In genomic region chr4:82851902-82852750, GRCh38 we compare ENCODE assay signal across 9 cellular contexts. TPM values are rescaled to one million over a fixed set of nuclear protein-coding genes. Genes with fewer than 3 reads are reported as not detected.
DNase-seq lines count a peak whose midpoint lies in the region; ATAC-seq and TF ChIP-seq lines count a peak whose summit lies in the region.
"Had no signal": no experiment of that assay in that cellular context is flagged by ENCODE, and none has a peak within 500 bp of the region (broad histone marks: within the 10 kb centered on the region; RNA-seq: fewer than 3 reads in every experiment).

No MANE protein-coding gene starts in this region.

- DNase-seq in CD8-positive, alpha-beta T cell: no peak
- DNase-seq in H9: no peak
- peak; percentile 11 to 26 (median 14) for DNase-seq in immature natural killer cell
- DNase-seq in UCSD-AML1 (lab: John Stamatoyannopoulos, UW; ENCODE audit: unreplicated experiment): no peak
- no peak for DNase-seq in activated CD8-positive, alpha-beta memory T cell treated with anti-CD3 and anti-CD28 coated beads, Interleukin-2, amount 50 U/mL, for 4 hours
- DNase-seq in hypothalamus (lab: John Stamatoyannopoulos, UW): no peak

- peaks cover 49% of the 10 kb centered on the region for H3K36me3 ChIP-seq in CD8-positive, alpha-beta T cell (ENCODE audit: insufficient read depth, low read length)

- intact Hi-C loops in CD8-positive, alpha-beta T cell (cut with DNase I, micrococcal nuclease): loop anchor here (2.0 to 10.0 kb wide), 4 partner anchors 45 to 431 kb away; no protein-coding TSS in a partner anchor

- no peaks in the 10 kb centered on the region for H3K4me1 ChIP-seq in CD8-positive, alpha-beta T cell (ENCODE audit: insufficient read depth, low read length)
- H3K4me1 ChIP-seq in H9 (ENCODE audit: insufficient read depth, low read length): no peaks in the 10 kb centered on the region

- no peak overlapping the region for H4K91ac ChIP-seq in H9 (ENCODE audit: insufficient read length, low read depth, low read length)

- CTCF ChIA-PET in CD8-positive, alpha-beta T cell (lab: Charles Lee): interaction anchor here (1.0 to 1.9 kb wide), 4 partner anchors 14 to 429 kb away, joined by 5 to 8 read pairs (median 6); no protein-coding TSS in a partner anchor

- H3K27me3 Mint-ChIP-seq in CD8-positive, alpha-beta T cell (ENCODE audit: low read depth): no peaks in the 10 kb centered on the region
- H3K27me3 Mint-ChIP-seq in H9 (ENCODE audit: low read depth): no peaks in the 10 kb centered on the region
- no peaks in the 10 kb centered on the region for H3K27me3 Mint-ChIP-seq in immature natural killer cell (ENCODE audit: low read depth in 3 of 3)
- H3K27me3 Mint-ChIP-seq: naive thymus-derived CD8-positive, alpha-beta T cell had no signal

- H3K56ac ChIP-seq in H9 (ENCODE audit: insufficient read length, low read depth, low read length): no peak overlapping the region

- no peak overlapping the region for H3K27ac Mint-ChIP-seq in CD8-positive, alpha-beta T cell
- H3K27ac Mint-ChIP-seq in H9: peak overlapping the region in 1 of 3 experiments; percentile 74; a peak in 2 of 7 replicates
- H3K27ac Mint-ChIP-seq in immature natural killer cell: peak overlapping the region in 4 of 6 donors; percentile 1 to 53 (median 26)

- H3K23me2 ChIP-seq in H9 (ENCODE audit: insufficient read length, low read depth, low read length, poor library complexity, severe bottlenecking): no peaks in the 10 kb centered on the region

- H3K27me3 ChIP-seq in CD8-positive, alpha-beta T cell (ENCODE audit: insufficient read depth, low read length): no peaks in the 10 kb centered on the region
- H3K27me3 ChIP-seq in H9 (ENCODE audit: insufficient read depth, low read length): no peaks in the 10 kb centered on the region

- H3K27ac ChIP-seq in CD8-positive, alpha-beta T cell (ENCODE audit: low read depth, low read length): no peak overlapping the region
- H3K27ac ChIP-seq in H9 (ENCODE audit: insufficient read length, low read depth, low read length): no peak overlapping the region
- no peak overlapping the region for H3K27ac ChIP-seq in VCaP

- H3K18ac ChIP-seq in H9 (ENCODE audit: insufficient read length, low read depth, low read length): no peak overlapping the region

- peak; percentile 65 for TF ChIP-seq CTCF in CD8-positive, alpha-beta T cell (IDR thresholded peaks at IDR 0.05)
- TF ChIP-seq CTCF in H9 (conservative IDR thresholded peaks at IDR 0.05): peak; percentile 68
- TF ChIP-seq CTCF in VCaP (conservative IDR thresholded peaks at IDR 0.05): peak; percentile 81

- no peak overlapping the region for H2BK15ac ChIP-seq in H9 (ENCODE audit: low read depth, low read length)

- H2AFZ ChIP-seq in H9 (ENCODE audit: low read length): no peak overlapping the region

- no peak overlapping the region for H2BK12ac ChIP-seq in H9 (ENCODE audit: insufficient read length, low read depth, low read length)

- H4K5ac ChIP-seq in H9 (ENCODE audit: insufficient read length, low read depth, low read length): no peak overlapping the region

- H3K79me2 ChIP-seq in H9 (ENCODE audit: insufficient read depth, low read length): no peaks in the 10 kb centered on the region

- no CpG with 5 or more reads among the region's 1 CpG for WGBS in H9 (ENCODE audit: extremely low coverage, insufficient read length, low lambda C conversion rate)

- no peak overlapping the region for H2BK120ac ChIP-seq in H9 (ENCODE audit: low read depth, low read length, poor library complexity, severe bottlenecking)

- H2AK5ac ChIP-seq in H9 (ENCODE audit: insufficient read length, low read length): no peak overlapping the region

- no peak overlapping the region for H2BK20ac ChIP-seq in H9 (ENCODE audit: low read depth, low read length, poor library complexity, severe bottlenecking)

- H3K4ac ChIP-seq in H9 (ENCODE audit: low read depth, low read length): no peak overlapping the region

- POLR2A ChIA-PET in CD8-positive, alpha-beta T cell (lab: Charles Lee): no interaction called here

- H3K9me3 ChIP-seq in CD8-positive, alpha-beta T cell (ENCODE audit: low read length): no peaks in the 10 kb centered on the region
- H3K9me3 ChIP-seq in H9 (ENCODE audit: control insufficient read depth, low read depth, low read length): no peaks in the 10 kb centered on the region

- H3K9ac ChIP-seq in H9 (ENCODE audit: extremely low read depth, insufficient read length, low read length): no peak overlapping the region

- no peak overlapping the region for H3K14ac ChIP-seq in H9 (ENCODE audit: insufficient read depth, low read length)

- no peak overlapping the region for H3K4me2 ChIP-seq in H9 (ENCODE audit: insufficient read depth, insufficient read length, low read length)

- no peak overlapping the region for H4K8ac ChIP-seq in H9 (replicated peaks; ENCODE audit: insufficient read length, low read depth, low read length)

- no peak overlapping the region for H3K23ac ChIP-seq in H9 (ENCODE audit: insufficient read length, low read depth, low read length)

- no peaks in the 10 kb centered on the region for H3K4me1 Mint-ChIP-seq in CD8-positive, alpha-beta T cell (ENCODE audit: low read depth)
- H3K4me1 Mint-ChIP-seq in H9 (no peaks in the 10 kb centered on the region), immature natural killer cell (no peaks in the 10 kb centered on the region)

- H3K9me3 Mint-ChIP-seq in CD8-positive, alpha-beta T cell: no peaks in the 10 kb centered on the region
- H3K9me3 Mint-ChIP-seq in H9 (no peaks in the 10 kb centered on the region), immature natural killer cell (no peaks in the 10 kb centered on the region)
- H3K9me3 Mint-ChIP-seq: naive thymus-derived CD8-positive, alpha-beta T cell had no signal

- H2BK5ac ChIP-seq in H9 (ENCODE audit: insufficient read length, low read length): no peak overlapping the region

- ATAC-seq in CD8-positive, alpha-beta T cell: peak; percentile 54
- no peak for ATAC-seq in GM21423 (IDR thresholded peaks at IDR 0.05; ENCODE audit: unreplicated experiment)

- peaks cover 77% of the 10 kb centered on the region for H3K36me3 Mint-ChIP-seq in CD8-positive, alpha-beta T cell
- peaks cover 37 to 79% (median 72%) of the 10 kb centered on the region in 3 experiments; a peak in 6 of 7 replicates for H3K36me3 Mint-ChIP-seq in H9 (ENCODE audit: insufficient read depth in 1 of 3, low read depth in 3 of 3)
- peaks cover 36 to 57% (median 51%) of the 10 kb centered on the region in 3 donors for H3K36me3 Mint-ChIP-seq in immature natural killer cell

- H3K4me3 Mint-ChIP-seq in CD8-positive, alpha-beta T cell: no peak overlapping the region
- H3K4me3 Mint-ChIP-seq in H9: no peak overlapping the region
- no peak overlapping the region for H3K4me3 Mint-ChIP-seq in immature natural killer cell
- H3K4me3 Mint-ChIP-seq: naive thymus-derived CD8-positive, alpha-beta T cell had no signal

- H3K4me3 ChIP-seq in CD8-positive, alpha-beta T cell (ENCODE audit: low read depth, low read length): no peak overlapping the region

- no peaks in the 10 kb centered on the region for H3K79me1 ChIP-seq in H9 (ENCODE audit: insufficient read depth, low read depth, low read length, poor library complexity, severe bottlenecking)

- no peaks in the 10 kb centered on the region for H4K20me1 ChIP-seq in H9 (ENCODE audit: control insufficient read depth, insufficient read depth, insufficient read length)

- no peak overlapping the region for H3T11ph ChIP-seq in H9 (ENCODE audit: low read length)

RNA-seq across cellular contexts. Expression of gene SEC31A, which starts 38.8 kb away (rescaled TPM):
- 100 to 1,000 TPM; 115 to 117 TPM for total RNA-seq in CD8-positive, alpha-beta T cell
- 128 and 141 TPM in 2 replicates for total RNA-seq in H9 (2021)
- polyA plus RNA-seq in immature natural killer cell: 100 to 1,000 TPM; 109 to 150 (median 147) TPM

RNA-seq across cellular contexts. Expression of gene THAP9, which starts 48.4 kb away (rescaled TPM):
- total RNA-seq in CD8-positive, alpha-beta T cell: 1 to 10 TPM; 5.2 to 7.3 TPM
- 14.6 and 14.8 TPM in 2 replicates for total RNA-seq in H9 (2021)
- polyA plus RNA-seq in immature natural killer cell: 1 to 10 TPM; 1.5 to 4.2 (median 2.1) TPM

RNA-seq across cellular contexts. Expression of gene SCD5, which starts 53.5 kb away (rescaled TPM):
- total RNA-seq in CD8-positive, alpha-beta T cell: under 1 TPM; 0.36 to 0.41 TPM
- 0.68 and 0.86 TPM in 2 replicates for total RNA-seq in H9 (2021)
- 10 to 100 TPM in 2 of 3 donors, 1 to 10 TPM in 1; 4.6 to 16.1 (median 11.3) TPM for polyA plus RNA-seq in immature natural killer cell

Comparison
In these comparisons a context has a peak if more than half of its experiments do, and no peak if none do; other contexts are left out.
1. DNase-seq: peak in immature natural killer cell (3 of 3); none in CD8-positive, alpha-beta T cell (0 of 7), H9 (single experiment), UCSD-AML1 (single experiment), activated CD8-positive, alpha-beta memory T cell treated with anti-CD3 and anti-CD28 coated beads, Interleukin-2, amount 50 U/mL, for 4 hours (single experiment) and hypothalamus (0 of 51).
2. Peak in every context shown above with its lines, with median percentiles within 50 percentile points of each other: CTCF ChIP-seq.